19 cellular contexts compared by ENCODE assay signal in the genomic region with DNA sequence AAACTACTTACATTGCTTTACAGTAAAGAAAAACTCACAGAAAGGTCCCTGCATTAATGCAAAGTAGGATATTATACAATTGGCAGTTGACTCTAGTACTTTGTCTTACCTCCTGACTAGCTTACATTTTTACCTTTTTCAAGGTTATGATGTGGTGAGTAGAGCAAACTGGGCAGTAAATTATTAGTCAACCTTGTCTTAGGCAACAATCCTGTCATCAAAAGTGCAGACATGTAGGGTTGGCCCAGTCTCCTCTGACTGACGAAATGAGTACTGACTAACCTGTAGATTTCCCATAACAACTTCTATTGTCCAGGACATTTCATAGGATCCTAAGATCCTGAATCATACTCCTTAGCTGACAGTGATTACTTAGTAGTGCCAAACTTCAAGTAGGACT.
A peak's percentile ranks its signal among the peaks of the same experiment; 100 is the strongest.
DNase-seq lines count a peak whose midpoint lies in the region; ATAC-seq, FAIRE-seq and TF ChIP-seq lines count a peak whose summit lies in the region.
"Had no signal": no experiment of that assay in that cellular context is flagged by ENCODE, and none has a peak within 500 bp of the region (broad histone marks: within the 10 kb centered on the region; RNA-seq: fewer than 3 reads in every experiment).

No MANE protein-coding gene starts in this region.

- H3K36me3 ChIP-seq in RWPE2 (ENCODE audit: low read depth): no peaks in the 10 kb centered on the region
- no peaks in the 10 kb centered on the region for H3K36me3 ChIP-seq in pancreas

- no peak for FAIRE-seq in pancreas (lab: Jason Lieb, UNC)
- FAIRE-seq: frontal cortex had no signal

- 43 to 50% methylated on average over 1 of the region's 1 CpG for WGBS in pancreas, 2 donors

- H3K27me3 ChIP-seq in RWPE2 (ENCODE audit: insufficient read depth, poor library complexity, severe bottlenecking) (no peaks in the 10 kb centered on the region), pancreas (no peaks in the 10 kb centered on the region)
- H3K27me3 ChIP-seq: testis had no signal

- H3K4me1 ChIP-seq in RWPE2 (ENCODE audit: insufficient read depth, poor library complexity, severe bottlenecking) (peaks cover 14% of the 10 kb centered on the region), pancreas (peaks cover 0 to 5% (median 0%) of the 10 kb centered on the region in 3 donors)
- H3K4me1 ChIP-seq: testis had no signal

- intact Hi-C loops in pancreas (cut with DNase I): no loop called here

- no peak overlapping the region for H3K4me3 ChIP-seq in RWPE2 (ENCODE audit: severe bottlenecking)
- no peak overlapping the region for H3K4me3 ChIP-seq in fibroblast of pulmonary artery (replicated peaks; ENCODE audit: low read depth, low read length)
- no peak overlapping the region for H3K4me3 ChIP-seq in pancreas
- H3K4me3 ChIP-seq: lung, testis had no signal

- DNase-seq in HCEC 1CT (peak; percentile 15), RWPE2 (ENCODE audit: low spot score) (no peak), fibroblast of pulmonary artery (ENCODE audit: low read depth) (peak; percentile 94), pancreas (peak in 1 of 6 donors; percentile 11), germinal center (ENCODE audit: low spot score) (no peak)
- DNase-seq in stimulated activated naive CD4-positive, alpha-beta T cell treated with Interleukin-2 at 50 U/mL for 16 hours (lab: John Stamatoyannopoulos, UW): no peak
- DNase-seq: activated CD4-positive, alpha-beta memory T cell treated with anti-CD3 and anti-CD28 coated beads, Interleukin-2, amount 10 ng/mL, durations not matched to agents 7 days and 5 days; activated naive CD8-positive, alpha-beta T cell treated with anti-CD3 and anti-CD28 coated beads, Interleukin-2, amount 10 ng/mL, durations not matched to agents 7 days and 5 days; caudate nucleus; effector CD4-positive, alpha-beta T cell; NCI-H1436; NK-92 treated with Interleukin-12 subunit alpha and Interleukin-12 subunit beta, amount 100 ng/mL, for 24 hours; stimulated activated CD4-positive, alpha-beta T cell treated with anti-CD3 and anti-CD28 coated beads, Interleukin-4, amount 100 ng/mL, for 24 hours; testis had no signal

- TF ChIP-seq CTCF in RWPE2 (IDR thresholded peaks at IDR 0.05; ENCODE audit: poor library complexity, severe bottlenecking): no peak
- no peak for TF ChIP-seq CTCF in fibroblast of pulmonary artery (IDR thresholded peaks at IDR 0.05; ENCODE audit: low read length, missing control alignments)
- no peak for TF ChIP-seq CTCF in pancreas (IDR thresholded peaks at IDR 0.05)

- peak; percentile 99 for ATAC-seq in RWPE2 (ENCODE audit: low read depth)
- peak in 3 of 4 donors; percentile 64 to 83 (median 74) for ATAC-seq in pancreas
- no peak for ATAC-seq in GM21737 (IDR thresholded peaks at IDR 0.05; ENCODE audit: unreplicated experiment)
- ATAC-seq in HG03432 (IDR thresholded peaks at IDR 0.05; ENCODE audit: unreplicated experiment): no peak

- H3K9me3 ChIP-seq in RWPE2 (ENCODE audit: severe bottlenecking) (no peaks in the 10 kb centered on the region), pancreas (no peaks in the 10 kb centered on the region)
- H3K9me3 ChIP-seq: testis had no signal

- H3K27ac ChIP-seq in RWPE2 (ENCODE audit: poor library complexity, severe bottlenecking) (peak overlapping the region; percentile 43), pancreas (no peak overlapping the region)
- H3K27ac ChIP-seq: KMS-11, testis had no signal

Comparison
In these comparisons a context has a peak if more than half of its experiments do, and no peak if none do; other contexts are left out.
1. DNase-seq: peak in HCEC 1CT (single experiment) and fibroblast of pulmonary artery (single experiment); none in RWPE2 (single experiment), germinal center (single experiment) and stimulated activated naive CD4-positive, alpha-beta T cell treated with Interleukin-2 at 50 U/mL for 16 hours (single experiment).
2. ATAC-seq: peak in RWPE2 (single experiment) and pancreas (3 of 4); none in GM21737 (single experiment) and HG03432 (single experiment).